Comparison of ENCODE assay signal across 18 cellular contexts in the genomic region with DNA sequence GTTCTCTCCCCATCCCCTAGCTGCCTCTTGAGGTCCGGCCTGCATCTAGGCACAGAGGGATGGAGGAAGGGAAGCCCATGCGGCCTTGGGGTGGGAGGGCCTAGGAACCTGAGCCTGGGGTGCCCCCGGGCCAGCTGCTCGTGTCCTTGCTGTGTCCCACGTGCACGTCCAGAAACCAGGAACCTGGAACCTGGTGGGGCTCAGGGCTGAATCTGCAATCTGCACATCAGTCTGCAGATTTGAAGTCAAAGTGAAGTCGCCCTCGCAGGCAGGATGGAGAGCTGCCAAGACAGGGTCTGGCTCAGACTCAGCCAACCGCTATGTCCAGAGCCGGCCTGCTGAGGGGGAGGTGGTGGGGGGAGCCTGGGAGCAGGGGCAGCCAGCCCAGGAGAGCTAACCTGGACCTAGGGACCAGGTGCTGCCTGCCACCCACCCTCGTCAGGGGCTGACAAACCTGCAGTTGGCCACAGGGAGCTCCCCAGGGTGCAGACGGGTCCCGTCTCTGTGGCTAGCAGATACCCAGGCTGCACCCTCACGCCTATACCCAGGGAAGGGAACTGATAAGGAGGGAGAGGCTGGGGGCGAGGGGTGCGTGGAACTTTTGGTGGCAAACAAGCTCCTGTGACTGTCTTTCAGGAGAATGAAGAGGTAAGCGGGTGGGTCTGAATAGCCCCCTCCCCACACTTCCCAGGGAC.
A peak's percentile ranks its signal among the peaks of the same experiment; 100 is the strongest.
DNase-seq lines count a peak whose midpoint lies in the region; ATAC-seq and TF ChIP-seq lines count a peak whose summit lies in the region.
"Had no signal": no experiment of that assay in that cellular context is flagged by ENCODE, and none has a peak within 500 bp of the region (broad histone marks: within the 10 kb centered on the region; RNA-seq: fewer than 3 reads in every experiment).

No MANE protein-coding gene starts in this region.

- TF ChIP-seq CTCF in CD4-positive, alpha-beta T cell (IDR thresholded peaks at IDR 0.05): no peak

- no peaks in the 10 kb centered on the region for H3K9me3 Mint-ChIP-seq in CD4-positive, alpha-beta T cell
- no peaks in the 10 kb centered on the region for H3K9me3 Mint-ChIP-seq in activated naive CD8-positive, alpha-beta T cell treated with anti-CD3 and anti-CD28 coated beads, Interleukin-2, amount 10 ng/mL, durations not matched to agents 7 days and 5 days
- H3K9me3 Mint-ChIP-seq: dendritic cell treated with granulocyte-macrophage colony-stimulating factor and Interleukin-4, amounts not matched to agents 40 ng/mL and 50 ng/mL, for 4 days; neural crest cell had no signal

- no peak for DNase-seq in CD4-positive, alpha-beta T cell
- DNase-seq in NCI-H69 (lab: John Stamatoyannopoulos, UW) (peak; percentile 27), neuronal stem cell (ENCODE audit: low spot score) (no peak), SW 1271 (lab: John Stamatoyannopoulos, UW) (no peak), germinal center (ENCODE audit: low spot score) (no peak)
- peak; percentile 26 for DNase-seq in activated naive CD8-positive, alpha-beta T cell treated with anti-CD3 and anti-CD28 coated beads, Interleukin-2, amount 10 ng/mL, durations not matched to agents 7 days and 5 days
- DNase-seq: activated B cell treated with CpG ODN at 0.5 μM for 24 hours; activated naive CD4-positive, alpha-beta T cell treated with Interleukin-2 at 50 U/mL for 16 hours; AML-193; glutamatergic neuron; mesenchymal stem cell; NCI-H2029 treated with DMSO at 0.1 percent for 48 hours; NCI-H510A treated with DMSO at 0.1 percent for 48 hours; PC-9 had no signal

- H3K4me2 ChIP-seq in neuronal stem cell (ENCODE audit: insufficient read depth, low read length, poor library complexity, severe bottlenecking): peak overlapping the region; percentile 18
- H3K4me2 ChIP-seq: PC-9 had no signal

- CTCF ChIA-PET in CD4-positive, alpha-beta T cell (lab: Charles Lee): no interaction called here

- H3K27ac Mint-ChIP-seq in CD4-positive, alpha-beta T cell: no peak overlapping the region
- H3K27ac Mint-ChIP-seq in activated naive CD8-positive, alpha-beta T cell treated with anti-CD3 and anti-CD28 coated beads, Interleukin-2, amount 10 ng/mL, durations not matched to agents 7 days and 5 days: no peak overlapping the region
- H3K27ac Mint-ChIP-seq: activated B cell treated with CpG ODN at 0.5 μM for 24 hours; dendritic cell treated with granulocyte-macrophage colony-stimulating factor and Interleukin-4, amounts not matched to agents 40 ng/mL and 50 ng/mL, for 4 days had no signal

- no peak overlapping the region for H3K14ac ChIP-seq in neuronal stem cell (ENCODE audit: low read length)

- H3K4me3 Mint-ChIP-seq in CD4-positive, alpha-beta T cell: peak overlapping the region; percentile 75
- H3K4me3 Mint-ChIP-seq in activated naive CD8-positive, alpha-beta T cell treated with anti-CD3 and anti-CD28 coated beads, Interleukin-2, amount 10 ng/mL, durations not matched to agents 7 days and 5 days: peak overlapping the region; percentile 18
- H3K4me3 Mint-ChIP-seq: dendritic cell treated with granulocyte-macrophage colony-stimulating factor and Interleukin-4, amounts not matched to agents 40 ng/mL and 50 ng/mL, for 4 days; neural crest cell had no signal

- no CpG with 5 or more reads among the region's 17 CpGs for WGBS in neuronal stem cell (ENCODE audit: extremely low coverage in 2 of 2, insufficient read length in 2 of 2, insufficient replicate concordance in 1 of 2), 2 donors

- no peaks in the 10 kb centered on the region for H3K79me1 ChIP-seq in neuronal stem cell (ENCODE audit: low read depth, low read length)

- H2BK12ac ChIP-seq in neuronal stem cell (ENCODE audit: low read length): no peak overlapping the region

- no peak overlapping the region for H2BK5ac ChIP-seq in neuronal stem cell (ENCODE audit: low read length)

- peaks cover 11% of the 10 kb centered on the region for H3K27me3 ChIP-seq in CD4-positive, alpha-beta T cell (ENCODE audit: control insufficient read depth, insufficient read depth, low read length)
- peaks cover 7 to 32% (median 31%) of the 10 kb centered on the region in 3 experiments for H3K27me3 ChIP-seq in neuronal stem cell (ENCODE audit: control insufficient read depth in 3 of 3, insufficient read depth in 3 of 3, low read depth in 1 of 3, low read length in 3 of 3)

- H3K4me1 ChIP-seq in neuronal stem cell (ENCODE audit: control insufficient read depth in 2 of 2, insufficient read depth in 1 of 2, low read depth in 1 of 2, low read length in 2 of 2): peaks cover 0 to 3% of the 10 kb centered on the region in 2 donors

- H3K36me3 Mint-ChIP-seq in CD4-positive, alpha-beta T cell (ENCODE audit: low read depth): no peaks in the 10 kb centered on the region
- H3K36me3 Mint-ChIP-seq in activated naive CD8-positive, alpha-beta T cell treated with anti-CD3 and anti-CD28 coated beads, Interleukin-2, amount 10 ng/mL, durations not matched to agents 7 days and 5 days: no peaks in the 10 kb centered on the region

- H4K91ac ChIP-seq in neuronal stem cell (ENCODE audit: low read depth, low read length, poor library complexity): no peak overlapping the region

- no peak overlapping the region for H3K4me3 ChIP-seq in neuronal stem cell (ENCODE audit: low read length in 2 of 2)
- H3K4me3 ChIP-seq: PC-9 had no signal

- ATAC-seq in CD4-positive, alpha-beta T cell (ENCODE audit: poor library complexity): no peak
- no peak for ATAC-seq in activated naive CD8-positive, alpha-beta T cell treated with anti-CD3 and anti-CD28 coated beads, Interleukin-2, amount 10 ng/mL, durations not matched to agents 7 days and 5 days (ENCODE audit: low read depth)
- ATAC-seq in HG02763 (IDR thresholded peaks at IDR 0.05; ENCODE audit: unreplicated experiment): no peak
- ATAC-seq in HG02840 (IDR thresholded peaks at IDR 0.05; ENCODE audit: low FRiP score, unreplicated experiment): no peak

- POLR2A ChIA-PET in CD4-positive, alpha-beta T cell (lab: Charles Lee): no interaction called here
- POLR2A ChIA-PET in activated naive CD8-positive, alpha-beta T cell treated with anti-CD3 and anti-CD28 coated beads, Interleukin-2, amount 10 ng/mL, durations not matched to agents 7 days and 5 days (lab: Charles Lee): no interaction called here

- H2BK15ac ChIP-seq in neuronal stem cell (ENCODE audit: low read length): peak overlapping the region; percentile 81

- no peak overlapping the region for H3K27ac ChIP-seq in CD4-positive, alpha-beta T cell (ENCODE audit: low read depth, low read length)
- no peak overlapping the region for H3K27ac ChIP-seq in neuronal stem cell (replicated peaks; ENCODE audit: low read length)
- H3K27ac ChIP-seq: PC-9 had no signal

- H3K9me3 ChIP-seq in CD4-positive, alpha-beta T cell (ENCODE audit: control insufficient read depth, low read length): no peaks in the 10 kb centered on the region
- peaks cover 0 to 6% of the 10 kb centered on the region in 2 donors for H3K9me3 ChIP-seq in neuronal stem cell (replicated peaks in 1 of 2; ENCODE audit: control insufficient read depth in 2 of 2, insufficient read depth in 1 of 2, low read depth in 1 of 2, low read length in 2 of 2)

- no peak overlapping the region for H3K23ac ChIP-seq in neuronal stem cell (ENCODE audit: low read depth, low read length, poor library complexity)

- H3K4ac ChIP-seq in neuronal stem cell (ENCODE audit: low read length): no peak overlapping the region

- H3K4me1 Mint-ChIP-seq in CD4-positive, alpha-beta T cell (ENCODE audit: low read depth): peaks cover 17% of the 10 kb centered on the region
- peaks cover 16% of the 10 kb centered on the region for H3K4me1 Mint-ChIP-seq in activated naive CD8-positive, alpha-beta T cell treated with anti-CD3 and anti-CD28 coated beads, Interleukin-2, amount 10 ng/mL, durations not matched to agents 7 days and 5 days
- H3K4me1 Mint-ChIP-seq: neural crest cell had no signal

- peak overlapping the region; percentile 12 for H3K9ac ChIP-seq in neuronal stem cell (ENCODE audit: low read depth, low read length, poor library complexity)

- peak overlapping the region; percentile 88 for H2AK5ac ChIP-seq in neuronal stem cell (ENCODE audit: low read depth, low read length)

- H2BK120ac ChIP-seq in neuronal stem cell (ENCODE audit: low read depth, low read length): no peak overlapping the region

- H3K18ac ChIP-seq in neuronal stem cell (ENCODE audit: low read length): peak overlapping the region; percentile 76

- H3K36me3 ChIP-seq in neuronal stem cell (replicated peaks in 1 of 2; ENCODE audit: control insufficient read depth in 2 of 2, insufficient read depth in 2 of 2, low read length in 2 of 2): no peaks in the 10 kb centered on the region

- intact Hi-C loops in CD4-positive, alpha-beta T cell (cut with DNase I, micrococcal nuclease): no loop called here

- peaks cover 48% of the 10 kb centered on the region for H3K27me3 Mint-ChIP-seq in CD4-positive, alpha-beta T cell
- peaks cover 35% of the 10 kb centered on the region for H3K27me3 Mint-ChIP-seq in activated naive CD8-positive, alpha-beta T cell treated with anti-CD3 and anti-CD28 coated beads, Interleukin-2, amount 10 ng/mL, durations not matched to agents 7 days and 5 days

- H2AFZ ChIP-seq in neuronal stem cell (ENCODE audit: low read length): no peak overlapping the region
- H2AFZ ChIP-seq: PC-9 had no signal

- H4K8ac ChIP-seq in neuronal stem cell (ENCODE audit: low read depth, low read length): no peak overlapping the region

Comparison
In these comparisons a context has a peak if more than half of its experiments do, and no peak if none do; other contexts are left out.
1. DNase-seq: peak in NCI-H69 (single experiment) and activated naive CD8-positive, alpha-beta T cell treated with anti-CD3 and anti-CD28 coated beads, Interleukin-2, amount 10 ng/mL, durations not matched to agents 7 days and 5 days (single experiment); none in CD4-positive, alpha-beta T cell (0 of 10), neuronal stem cell (single experiment), SW 1271 (0 of 2) and germinal center (single experiment).